In the genomic region with DNA sequence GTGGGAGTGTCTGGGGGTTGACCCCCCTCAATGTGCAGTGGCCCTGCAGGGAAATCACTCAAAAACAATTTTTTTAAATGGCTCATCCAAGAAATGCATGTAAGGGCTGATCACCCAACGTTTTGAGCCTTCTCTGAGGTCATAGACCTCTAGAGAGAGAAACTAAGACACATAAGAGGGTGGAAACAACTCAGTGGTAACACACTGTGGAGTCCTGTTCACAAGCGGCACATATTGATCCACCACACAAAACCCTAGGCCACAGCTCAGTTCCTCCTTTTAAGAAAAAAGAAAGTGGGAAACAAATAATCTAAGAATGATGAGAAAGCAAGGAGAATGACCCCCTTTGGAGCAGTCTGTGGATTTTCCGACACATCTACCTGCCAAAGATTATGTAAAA, we compare ENCODE assay signal across 25 cellular contexts.
DNase-seq lines count a peak whose midpoint lies in the region; ATAC-seq and TF ChIP-seq lines count a peak whose summit lies in the region.
"Had no signal": no experiment of that assay in that cellular context is flagged by ENCODE, and none has a peak within 500 bp of the region (broad histone marks: within the 10 kb centered on the region; RNA-seq: fewer than 3 reads in every experiment).

No MANE protein-coding gene starts in this region.

- no peak overlapping the region for H3K27ac Mint-ChIP-seq in GM23338
- H3K27ac Mint-ChIP-seq: activated CD8-positive, alpha-beta T cell treated with anti-CD3 and anti-CD28 coated beads, Interleukin-2, amount 10 ng/mL, durations not matched to agents 7 days and 5 days; activated naive CD4-positive, alpha-beta T cell treated with anti-CD3 and anti-CD28 coated beads, Interleukin-2, amount 50 U/mL, for 24 hours had no signal

- H3K36me3 ChIP-seq in GM06990 (ENCODE audit: control insufficient read depth, insufficient read depth, low read length) (no peaks in the 10 kb centered on the region), GM23338 (ENCODE audit: insufficient read depth) (peaks cover 13% of the 10 kb centered on the region; the same call in 1 of the 2 replicates), heart left ventricle (no peaks in the 10 kb centered on the region)
- H3K36me3 ChIP-seq: BLaER1 had no signal

- H3K4me1 Mint-ChIP-seq in GM23338 = no peaks in the 10 kb centered on the region
- H3K4me1 Mint-ChIP-seq: activated naive CD4-positive, alpha-beta T cell treated with anti-CD3 and anti-CD28 coated beads, Interleukin-2, amount 50 U/mL, for 24 hours had no signal

- H3K9me3 Mint-ChIP-seq in GM23338 = peaks cover 56% of the 10 kb centered on the region

- H4K20me1 ChIP-seq in GM23338 (replicated peaks; ENCODE audit: insufficient read depth) = no peaks in the 10 kb centered on the region
- H4K20me1 ChIP-seq: BLaER1 had no signal

- ATAC-seq in GM19328 (IDR thresholded peaks at IDR 0.05; ENCODE audit: unreplicated experiment) = peak; percentile 31
- no peak for ATAC-seq in GM23338
- peak; percentile 80 for ATAC-seq in HG03521 (IDR thresholded peaks at IDR 0.05; ENCODE audit: unreplicated experiment)
- no peak for ATAC-seq in heart left ventricle
- ATAC-seq: A549; activated CD4-positive, CD25-positive, alpha-beta regulatory T cell treated with anti-CD3 and anti-CD28 coated beads, Interleukin-2, amount 50 U/mL, for 24 hours; activated CD8-positive, alpha-beta T cell treated with anti-CD3 and anti-CD28 coated beads, Interleukin-2, amount 10 ng/mL, durations not matched to agents 7 days and 5 days; activated T-cell treated with anti-CD3 and anti-CD28 coated beads, Interleukin-2, amount 50 U/mL, for 4 hours had no signal

- H3K36me3 Mint-ChIP-seq in GM23338 (ENCODE audit: low read depth) = peaks cover 28% of the 10 kb centered on the region

- TF ChIP-seq CTCF in GM06990 (IDR thresholded peaks at IDR 0.05; ENCODE audit: insufficient read depth, low read length, poor library complexity, severe bottlenecking) (no peak), GM23338 (conservative IDR thresholded peaks at IDR 0.05; ENCODE audit: low read depth in 2 of 2) (no peak), heart left ventricle (IDR thresholded peaks at IDR 0.05) (no peak)

- H3K79me2 ChIP-seq in GM23338 (replicated peaks; ENCODE audit: insufficient read depth) = no peaks in the 10 kb centered on the region

- no peak overlapping the region for H3K4me3 Mint-ChIP-seq in GM23338
- H3K4me3 Mint-ChIP-seq: activated CD8-positive, alpha-beta T cell treated with anti-CD3 and anti-CD28 coated beads, Interleukin-2, amount 10 ng/mL, durations not matched to agents 7 days and 5 days; activated naive CD4-positive, alpha-beta T cell treated with anti-CD3 and anti-CD28 coated beads, Interleukin-2, amount 50 U/mL, for 24 hours; activated T-cell treated with anti-CD3 and anti-CD28 coated beads, Interleukin-2, amount 50 U/mL, for 4 hours had no signal

- peaks cover 0 to 17% (median 0%) of the 10 kb centered on the region in 12 donors for H3K9me3 ChIP-seq in heart left ventricle

- peaks cover 11% of the 10 kb centered on the region; the same call in 1 of the 2 replicates for H3K4me1 ChIP-seq in GM23338 (ENCODE audit: insufficient read depth)
- peaks cover 0 to 3% (median 0%) of the 10 kb centered on the region in 12 donors for H3K4me1 ChIP-seq in heart left ventricle
- H3K4me1 ChIP-seq: A549, BLaER1 had no signal

- H2AFZ ChIP-seq in GM23338 = no peak overlapping the region

- no peaks in the 10 kb centered on the region for H3K9me2 ChIP-seq in GM23338 (ENCODE audit: insufficient read depth)

- H3K4me3 ChIP-seq in GM06990 (replicated peaks; ENCODE audit: low read depth, low read length) (no peak overlapping the region), GM23338 (no peak overlapping the region), heart left ventricle (no peak overlapping the region)
- H3K4me3 ChIP-seq: A549, BLaER1, SK-N-MC, skin epidermis had no signal

- H3K27ac ChIP-seq in GM23338 (ENCODE audit: low read depth) = no peak overlapping the region
- no peak overlapping the region for H3K27ac ChIP-seq in heart left ventricle
- H3K27ac ChIP-seq: A549, BLaER1, SK-N-MC, skin epidermis had no signal

- H3K27me3 ChIP-seq in GM06990 (replicated peaks; ENCODE audit: control insufficient read depth, insufficient read depth, low read length) (no peaks in the 10 kb centered on the region), GM23338 (ENCODE audit: insufficient read depth) (no peaks in the 10 kb centered on the region), heart left ventricle (peaks cover 0 to 4% (median 0%) of the 10 kb centered on the region in 9 donors)
- H3K27me3 ChIP-seq: BLaER1 had no signal

- 0 out of 2 replicates have a peak overlapping the region, but pooled peaks have one; percentile 14 for H3K4me2 ChIP-seq in GM23338
- H3K4me2 ChIP-seq: A549, BLaER1 had no signal

- no peaks in the 10 kb centered on the region for H3K27me3 Mint-ChIP-seq in GM23338 (ENCODE audit: insufficient read depth, low read depth, poor library complexity)

- DNase-seq in GM06990 (ENCODE audit: extremely low read depth, insufficient read length) (peak; percentile 2), GM23338 (ENCODE audit: low spot score) (no peak), NCI-H82 (lab: John Stamatoyannopoulos, UW) (no peak), heart left ventricle (no peak), SKM-1 (lab: John Stamatoyannopoulos, UW; ENCODE audit: unreplicated experiment) (no peak), cerebellum (ENCODE audit: low spot score) (no peak)
- DNase-seq: activated CD8-positive, alpha-beta T cell treated with anti-CD3 and anti-CD28 coated beads, Interleukin-2, amount 10 ng/mL, durations not matched to agents 7 days and 5 days; activated T-cell treated with anti-CD3 and anti-CD28 coated beads, Interleukin-2, amount 50 U/mL, for 4 hours; effector CD8-positive, alpha-beta T cell; H7; KBM-7; kidney; NCI-H1048; NCI-H2081 treated with DMSO at 0.1 percent for 48 hours; NCI-H510A treated with DMSO at 0.1 percent for 48 hours; stimulated activated naive CD4-positive, alpha-beta T cell treated with Interleukin-2 at 50 U/mL for 16 hours; T1000 had no signal

- intact Hi-C loops in heart left ventricle (cut with DNase I) = no loop called here

- no peak for TF ChIP-seq POLR2A in heart left ventricle (IDR thresholded peaks at IDR 0.05)

- WGBS in heart left ventricle, 4 donors = 69 to 77% (median 73%) methylated on average over 3 of the region's 3 CpGs

- H3F3A ChIP-seq in GM23338 (replicated peaks; ENCODE audit: low read depth) = no peaks in the 10 kb centered on the region

TF ChIP-seq in GM23338, 12 proteins besides CTCF, POLR2A, EP300 and RAD21:
- TF ChIP-seq ZNF114 (CRISPR knock-in tag; IDR thresholded peaks at IDR 0.05) (no peak), ZNF331 (CRISPR knock-in tag; IDR thresholded peaks at IDR 0.05; ENCODE audit: low read depth) (no peak)

Comparison
In these comparisons a context has a peak if more than half of its experiments do, and no peak if none do; other contexts are left out.
1. ATAC-seq: peak in GM19328 (single experiment) and HG03521 (single experiment); none in GM23338 (single experiment) and heart left ventricle (0 of 4).